11 cellular contexts compared by ENCODE assay signal in genomic region chr5:148403344-148403743, GRCh38. TPM values are rescaled to one million over a fixed set of nuclear protein-coding genes. Genes with fewer than 3 reads are reported as not detected.
DNase-seq lines count a peak whose midpoint lies in the region; ATAC-seq and TF ChIP-seq lines count a peak whose summit lies in the region.
"Had no signal": no experiment of that assay in that cellular context is flagged by ENCODE, and none has a peak within 500 bp of the region (broad histone marks: within the 10 kb centered on the region; RNA-seq: fewer than 3 reads in every experiment).

No MANE protein-coding gene starts in this region.

- POLR2A ChIA-PET in activated B cell treated with CpG ODN at 0.5 μM for 24 hours (lab: Charles Lee): no interaction called here

- no peaks in the 10 kb centered on the region for H3K9me3 Mint-ChIP-seq in activated B cell treated with CpG ODN at 0.5 μM for 24 hours

- no peak for TF ChIP-seq CTCF in activated B cell treated with CpG ODN at 0.5 μM for 24 hours (IDR thresholded peaks at IDR 0.05)

- intact Hi-C loops in activated B cell treated with CpG ODN at 0.5 μM for 24 hours (cut with micrococcal nuclease): loop anchor here (1.0 kb wide), 1 partner anchor 20 kb away; the partner anchor contains the start of gene FBXO38

- ATAC-seq in GM19463 (IDR thresholded peaks at IDR 0.05; ENCODE audit: unreplicated experiment) (peak; percentile 65), HG03280 (IDR thresholded peaks at IDR 0.05; ENCODE audit: unreplicated experiment) (peak; percentile 55), activated B cell treated with CpG ODN at 0.5 μM for 24 hours (ENCODE audit: low read depth) (peak; percentile 75)

- H3K4me1 Mint-ChIP-seq in activated B cell treated with CpG ODN at 0.5 μM for 24 hours: peaks cover 35% of the 10 kb centered on the region

- H3K27ac Mint-ChIP-seq in activated B cell treated with CpG ODN at 0.5 μM for 24 hours: peak overlapping the region; percentile 5

- H3K27me3 Mint-ChIP-seq in activated B cell treated with CpG ODN at 0.5 μM for 24 hours: no peaks in the 10 kb centered on the region

- CTCF ChIA-PET in activated B cell treated with CpG ODN at 0.5 μM for 24 hours (lab: Charles Lee): interaction anchor here (0.7 kb wide), 1 partner anchor 330 kb away, joined by 3 read pairs; no protein-coding TSS in a partner anchor

- peak overlapping the region; percentile 4 for H3K4me3 Mint-ChIP-seq in activated B cell treated with CpG ODN at 0.5 μM for 24 hours

- DNase-seq in GF-D8 (lab: John Stamatoyannopoulos, UW): peak; percentile 68
- no peak for DNase-seq in activated B cell treated with CpG ODN at 0.5 μM for 24 hours
- DNase-seq in H4 (ENCODE audit: low spot score): no peak
- DNase-seq in NCI-H446 treated with DMSO at 0.1 percent for 48 hours (lab: John Stamatoyannopoulos, UW): no peak
- DNase-seq in HK-2 (ENCODE audit: unreplicated experiment): no peak
- no peak for DNase-seq in OCI-M2 (lab: John Stamatoyannopoulos, UW; ENCODE audit: unreplicated experiment)
- DNase-seq: Caco-2; NCI-H1105 treated with DMSO at 0.1 percent for 48 hours; stimulated activated CD4-positive, alpha-beta T cell treated with anti-CD3 and anti-CD28 coated beads, Interleukin-2, amount 100 ng/mL, for 48 hours had no signal

- peaks cover 86% of the 10 kb centered on the region for H3K36me3 Mint-ChIP-seq in activated B cell treated with CpG ODN at 0.5 μM for 24 hours (ENCODE audit: low read depth)

RNA-seq across cellular contexts. Expression of gene FBXO38, which starts 19.6 kb away (rescaled TPM):
- 62.8 and 81.9 TPM in 2 replicates for total RNA-seq in activated B cell treated with CpG ODN at 0.5 μM for 24 hours
- 30.1 and 63.3 TPM in 2 replicates for total RNA-seq in H4 (2014; rRNA removed; shearing (Covaris generic))
